Comparison of ENCODE assay signal across 8 cellular contexts in genomic region chr19:18152444-18152816, GRCh38. TPM values are rescaled to one million over a fixed set of nuclear protein-coding genes. Genes with fewer than 3 reads are reported as not detected.
A peak's percentile ranks its signal among the peaks of the same experiment; 100 is the strongest.
DNase-seq lines count a peak whose midpoint lies in the region; ATAC-seq and TF ChIP-seq lines count a peak whose summit lies in the region.

No MANE protein-coding gene starts in this region.

- intact Hi-C loops in CD4-positive, alpha-beta T cell (cut with DNase I, micrococcal nuclease): loop anchor here (1.0 to 5.0 kb wide), 6 partner anchors 34 to 293 kb away; partner anchors contain the start of genes MPV17L2 (in 1 of the 2) and RPL18A (in 1 of the 2)
- intact Hi-C loops in dorsolateral prefrontal cortex (cut with DNase I): loop anchor here (2.0 to 10.0 kb wide), 7 partner anchors 34 to 208 kb away; partner anchors contain the start of genes ARRDC2 (in 2 of the 2) and MPV17L2 (in 1 of the 2)
- intact Hi-C loops in right lobe of liver (cut with DNase I): no loop called here

- H3K4me3 Mint-ChIP-seq in CD4-positive, alpha-beta T cell: peak overlapping the region; percentile 86

- peak overlapping the region; percentile 80 for H3K27ac Mint-ChIP-seq in CD4-positive, alpha-beta T cell

- peaks cover 0 to 49% (median 18%) of the 10 kb centered on the region in 4 donors for H3K4me1 ChIP-seq in right lobe of liver

- peaks cover 34% of the 10 kb centered on the region for H3K36me3 Mint-ChIP-seq in CD4-positive, alpha-beta T cell (ENCODE audit: low read depth)

- peak; percentile 94 to 99 (median 98) for DNase-seq in CD4-positive, alpha-beta T cell
- DNase-seq in NCI-H748 treated with DMSO at 0.1 percent for 48 hours (lab: John Stamatoyannopoulos, UW) (peak; percentile 84), dorsolateral prefrontal cortex (peak; percentile 87 to 98 (median 96)), right lobe of liver (peak; percentile 95 to 98 (median 97))
- peak; percentile 99 for DNase-seq in activated CD4-positive, alpha-beta T cell treated with anti-CD3 and anti-CD28 coated beads, Interleukin-2, amount 50 U/mL, for 48 hours
- DNase-seq in stimulated activated CD4-positive, alpha-beta T cell treated with anti-CD3 and anti-CD28 coated beads, Interleukin-4, amount 100 ng/mL, for 4 hours: peak; percentile 92 to 98

- POLR2A ChIA-PET in CD4-positive, alpha-beta T cell (lab: Charles Lee): interaction anchor here (0.9 to 2.4 kb wide), 25 partner anchors 9 to 293 kb away, joined by 3 to 51 read pairs (median 5); partner anchors contain the start of genes ARRDC2, CCDC124, IFI30 and IL12RB1

- H3K27me3 Mint-ChIP-seq in CD4-positive, alpha-beta T cell: no peaks in the 10 kb centered on the region

- no peaks in the 10 kb centered on the region for H3K9me3 Mint-ChIP-seq in CD4-positive, alpha-beta T cell

- H3K27me3 ChIP-seq in CD4-positive, alpha-beta T cell (ENCODE audit: control insufficient read depth, insufficient read depth, low read length): no peaks in the 10 kb centered on the region
- H3K27me3 ChIP-seq in dorsolateral prefrontal cortex: no peaks in the 10 kb centered on the region
- H3K27me3 ChIP-seq in right lobe of liver: no peaks in the 10 kb centered on the region

- peak; percentile 58 for TF ChIP-seq CTCF in CD4-positive, alpha-beta T cell (IDR thresholded peaks at IDR 0.05)
- peak in 54 of 56 donors; percentile 30 to 78 (median 61) for TF ChIP-seq CTCF in dorsolateral prefrontal cortex (IDR thresholded peaks at IDR 0.05 in 54 of 56, conservative IDR thresholded peaks at IDR 0.05 in 2 of 56; ENCODE audit: low read depth in 1 of 56, partially characterized antibody in 56 of 56)
- peak; percentile 46 to 57 (median 48) for TF ChIP-seq CTCF in right lobe of liver (IDR thresholded peaks at IDR 0.05)

- WGBS in right lobe of liver (ENCODE audit: insufficient coverage, low coverage, low lambda C conversion rate, missing lambda C conversion rate): under 1% methylated on average over 15 of the region's 21 CpGs

- peak overlapping the region; percentile 64 for H3K27ac ChIP-seq in CD4-positive, alpha-beta T cell (ENCODE audit: low read depth, low read length)
- H3K27ac ChIP-seq in dorsolateral prefrontal cortex: peak overlapping the region; percentile 89 to 99 (median 97)
- H3K27ac ChIP-seq in right lobe of liver: peak overlapping the region; percentile 80 to 88 (median 85)

- H3K9me3 ChIP-seq in CD4-positive, alpha-beta T cell (ENCODE audit: control insufficient read depth, low read length): no peaks in the 10 kb centered on the region
- no peaks in the 10 kb centered on the region for H3K9me3 ChIP-seq in right lobe of liver

- CTCF ChIA-PET in CD4-positive, alpha-beta T cell (lab: Charles Lee): interaction anchor here (0.6 to 1.8 kb wide), 17 partner anchors 9 to 220 kb away, joined by 3 to 10 read pairs (median 4); partner anchors contain the start of genes CCDC124, JUND and MPV17L2

- peaks cover 0 to 5% (median 0%) of the 10 kb centered on the region in 4 donors for H3K36me3 ChIP-seq in right lobe of liver

- H3K4me1 Mint-ChIP-seq in CD4-positive, alpha-beta T cell (ENCODE audit: low read depth): peaks cover 23% of the 10 kb centered on the region

- TF ChIP-seq POLR2A in right lobe of liver (IDR thresholded peaks at IDR 0.05): no peak

- H3K4me3 ChIP-seq in dorsolateral prefrontal cortex: peak overlapping the region; percentile 42 to 99 (median 88)
- peak overlapping the region; percentile 93 to 94 (median 94) for H3K4me3 ChIP-seq in right lobe of liver

- ATAC-seq in CD4-positive, alpha-beta T cell (ENCODE audit: poor library complexity): peak; percentile 67
- ATAC-seq in GM19395 (IDR thresholded peaks at IDR 0.05; ENCODE audit: unreplicated experiment) (peak; percentile 64), HG03558 (IDR thresholded peaks at IDR 0.05; ENCODE audit: extremely low read depth, unreplicated experiment) (peak; percentile 40), right lobe of liver (peak; percentile 73 to 75 (median 74))

RNA-seq across cellular contexts. Expression of gene PIK3R2, which starts 0.5 kb away (rescaled TPM):
- 1 to 10 TPM; 4.6 to 5.6 TPM for total RNA-seq in CD4-positive, alpha-beta T cell
- 10 to 100 TPM; 32.9 to 92.3 (median 63.4) TPM for total RNA-seq in dorsolateral prefrontal cortex
- total RNA-seq in right lobe of liver: 10 to 100 TPM; 11.1 to 21.4 (median 14.6) TPM

RNA-seq across cellular contexts. Expression of gene IFI30, which starts 21.2 kb away (rescaled TPM):
- 10 to 100 TPM; 10.6 to 10.7 TPM for total RNA-seq in CD4-positive, alpha-beta T cell
- total RNA-seq in dorsolateral prefrontal cortex (10 to 100 TPM in 35 of 120 experiments, 1 to 10 TPM in 68, under 1 TPM in 9, not detected in 8; 0.30 to 75.4 (median 7.3) TPM), right lobe of liver (100 to 1,000 TPM in 3 of 6 experiments, 10 to 100 TPM in 3; 54.0 to 205 (median 91.8) TPM)

RNA-seq across cellular contexts. Expression of gene MPV17L2, which starts 40.6 kb away (rescaled TPM):
- 1 to 10 TPM; 2.8 to 3.9 TPM for total RNA-seq in CD4-positive, alpha-beta T cell
- 10 to 100 TPM in 12 of 120 experiments, 1 to 10 TPM in 108; 3.8 to 12.2 (median 7.5) TPM for total RNA-seq in dorsolateral prefrontal cortex
- total RNA-seq in right lobe of liver: 10 to 100 TPM in 2 of 6 experiments, 1 to 10 TPM in 4; 6.5 to 26.4 (median 7.5) TPM

RNA-seq across cellular contexts. Expression of gene RAB3A, which starts 51.4 kb away (rescaled TPM):
- total RNA-seq in CD4-positive, alpha-beta T cell: 10 to 100 TPM; 28.9 to 31.2 TPM
- total RNA-seq in dorsolateral prefrontal cortex (100 to 1,000 TPM; 110 to 560 (median 402) TPM), right lobe of liver (1 to 10 TPM in 3 of 6 experiments, under 1 TPM in 3; 0.81 to 2.6 (median 1.4) TPM)

RNA-seq across cellular contexts. Expression of gene MAST3, which starts 54.9 kb away (rescaled TPM):
- total RNA-seq in CD4-positive, alpha-beta T cell: 10 to 100 TPM; 16.1 to 16.4 TPM
- total RNA-seq in dorsolateral prefrontal cortex (100 to 1,000 TPM; 138 to 282 (median 205) TPM), right lobe of liver (10 to 100 TPM in 3 of 6 experiments, 1 to 10 TPM in 3; 8.0 to 17.9 (median 10.0) TPM)

Comparison
In these comparisons a context has a peak if more than half of its experiments do, and no peak if none do; other contexts are left out.
1. Peak in every context shown above with its lines: DNase-seq, ATAC-seq, H3K4me3 ChIP-seq and H3K27ac ChIP-seq.
2. intact Hi-C loops: an anchor here in CD4-positive, alpha-beta T cell (1.0 to 5.0 kb wide) and dorsolateral prefrontal cortex (2.0 to 10.0 kb wide); none called in right lobe of liver.